Comparison of ENCODE assay signal across 9 cellular contexts in genomic region chr1:89363638-89364536, GRCh38. TPM values are rescaled to one million over a fixed set of nuclear protein-coding genes. Genes with fewer than 3 reads are reported as not detected.
DNase-seq lines count a peak whose midpoint lies in the region; ATAC-seq lines count a peak whose summit lies in the region.
"Had no signal": no experiment of that assay in that cellular context is flagged by ENCODE, and none has a peak within 500 bp of the region (broad histone marks: within the 10 kb centered on the region; RNA-seq: fewer than 3 reads in every experiment).

GBP6 (plus strand) TSS chr1:89364059; CDS start chr1:89368552, 4,493 bp downstream.

- H3K27ac ChIP-seq in right cardiac atrium (ENCODE audit: low read length) (no peak within 1 kb of the TSS), caudate nucleus (ENCODE audit: low read depth, low read length) (no peak within 1 kb of the TSS)
- H3K27ac ChIP-seq: SJCRH30 had no signal

- no peak within 1 kb of the TSS for H3K4me3 ChIP-seq in right cardiac atrium (ENCODE audit: low read length)
- H3K4me3 ChIP-seq: SJCRH30 had no signal

- no peaks in the 10 kb centered on the region for H3K9me3 ChIP-seq in right cardiac atrium (ENCODE audit: control insufficient read depth, low read length)
- H3K9me3 ChIP-seq: SJCRH30 had no signal

- peak; percentile 12 for DNase-seq in ELF-1 (ENCODE audit: low read depth, low spot score)
- DNase-seq in SK-N-DZ (ENCODE audit: low spot score) = peak; percentile 23
- DNase-seq in right cardiac atrium = peak in 2 of 3 donors; percentile 52 to 64
- DNase-seq in caudate nucleus (lab: John Stamatoyannopoulos, UW) = no peak
- no peak for DNase-seq in NCI-H1092 treated with DMSO at 0.1 percent for 48 hours (lab: John Stamatoyannopoulos, UW)
- no peak for DNase-seq in DMS153 (lab: John Stamatoyannopoulos, UW)
- DNase-seq in effector CD8-positive, alpha-beta T cell (lab: John Stamatoyannopoulos, UW) = no peak
- DNase-seq: SJCRH30 had no signal

- peaks cover 1% of the 10 kb centered on the region for H3K4me1 ChIP-seq in right cardiac atrium (ENCODE audit: control insufficient read depth, insufficient read depth, low read length)
- H3K4me1 ChIP-seq: SJCRH30 had no signal

- intact Hi-C loops in right cardiac atrium (cut with DNase I) = loop anchor here in 2 of 4 donors (5.0 to 10.0 kb wide), 2 partner anchors 359 to 367 kb away; no protein-coding TSS in a partner anchor

- H3K27me3 ChIP-seq in right cardiac atrium (ENCODE audit: control insufficient read depth, insufficient read depth) = no peaks in the 10 kb centered on the region

- 40% methylated on average over 10 of the region's 10 CpGs for WGBS in right cardiac atrium

- ATAC-seq in GM21723 (IDR thresholded peaks at IDR 0.05; ENCODE audit: unreplicated experiment) = peak; percentile 46
- peak; percentile 44 to 85 for ATAC-seq in right cardiac atrium

RNA-seq across cellular contexts. Expression of gene GBP6, which starts in this region (rescaled TPM):
- not detected in 2 replicates for polyA plus RNA-seq in SK-N-DZ (2014; cell fraction: cytosol; rRNA removed)
- not detected in 2 replicates for polyA plus RNA-seq in SK-N-DZ (2014; cell fraction: nucleus; rRNA removed)
- total RNA-seq in right cardiac atrium = under 1 TPM in 3 of 4 donors, not detected in 1; 0.09 to 0.23 (median 0.14) TPM
- polyA plus RNA-seq in right cardiac atrium = 0.05 TPM
- total RNA-seq: SJCRH30 had no signal

Comparison
In these comparisons a context has a peak if more than half of its experiments do, and no peak if none do; other contexts are left out.
1. Peak in DNase-seq and ATAC-seq in right cardiac atrium; RNA of the gene not detected or under 1 TPM.
2. DNase-seq: peak in ELF-1 (single experiment) and SK-N-DZ (single experiment); none in caudate nucleus (0 of 61), NCI-H1092 treated with DMSO at 0.1 percent for 48 hours (single experiment), DMS153 (single experiment) and effector CD8-positive, alpha-beta T cell (single experiment).